Comparison of ENCODE assay signal across 33 cellular contexts in the genomic region with DNA sequence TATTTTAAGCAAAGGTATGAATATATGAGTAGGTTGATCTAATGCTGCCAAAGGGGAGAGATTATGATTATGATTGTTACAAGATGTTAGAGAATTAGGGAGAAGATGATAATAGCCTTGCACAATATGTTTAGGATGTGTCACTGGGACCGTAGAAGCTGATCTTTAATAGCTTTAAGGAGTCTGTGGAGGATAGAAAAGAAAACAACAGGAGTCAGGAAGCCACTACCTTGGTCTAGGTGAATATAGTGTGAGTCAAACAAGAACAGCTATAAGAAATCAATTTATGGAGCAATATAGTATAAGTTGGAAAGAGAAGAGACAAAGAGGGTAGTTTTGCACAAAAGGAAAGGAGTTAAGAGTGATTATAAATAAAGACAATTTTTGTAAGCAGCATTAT.
"Had no signal": no experiment of that assay in that cellular context is flagged by ENCODE, and none has a peak within 500 bp of the region (broad histone marks: within the 10 kb centered on the region; RNA-seq: fewer than 3 reads in every experiment).

No MANE protein-coding gene starts in this region.

- H3K36me3 ChIP-seq: SJCRH30, WERI-Rb-1 had no signal

- H3K9me3 ChIP-seq: SJCRH30 had no signal

- H3K9ac ChIP-seq: KMS-11 had no signal

- DNase-seq: activated CD4-positive, alpha-beta T cell treated with anti-CD3 and anti-CD28 coated beads, Interleukin-2, amount 10 ng/mL, durations not matched to agents 24 days and 14 days; activated CD4-positive, alpha-beta T cell treated with anti-CD3 and anti-CD28 coated beads, Interleukin-2, amount 50 U/mL, for 4 hours; activated CD8-positive, alpha-beta T cell treated with anti-CD3 and anti-CD28 coated beads for 36 hours; activated effector memory CD4-positive, alpha-beta T cell treated with anti-CD3 and anti-CD28 coated beads, Interleukin-2, amount 50 U/mL, for 16 hours; activated naive CD4-positive, alpha-beta T cell; activated naive CD4-positive, alpha-beta T cell treated with anti-CD3 and anti-CD28 coated beads, Interleukin-2, amount 50 U/mL, for 16 hours; activated naive CD8-positive, alpha-beta T cell treated with anti-CD3 and anti-CD28 coated beads for 36 hours; activated T-cell treated with anti-CD3 and anti-CD28 coated beads, Interleukin-2, amount 50 U/mL, for 1 hour; activated T-cell treated with anti-CD3 and anti-CD28 coated beads, Interleukin-2, amount 50 U/mL, for 72 hours; amniotic stem cell; aorta; caudate nucleus; cerebellar nuclear complex; NCI-H1092 treated with DMSO at 0.1 percent for 48 hours; NCI-H1417; NCI-H146; NCI-H187; NCI-H2029 treated with DMSO at 0.1 percent for 48 hours; NCI-H2107; NCI-H2171; NCI-H510A; NCI-H526 treated with DMSO at 0.1 percent for 48 hours; NK-92 treated with Interleukin-12 subunit alpha and Interleukin-12 subunit beta, amount 100 ng/mL, for 24 hours; PC-9; SHP77; SJCRH30; T1000; WERI-Rb-1 had no signal

- FAIRE-seq: RCC 7860 had no signal

- H3K4me2 ChIP-seq: KMS-11, PC-9 had no signal

- ATAC-seq: activated CD8-positive, alpha-beta T cell treated with anti-CD3 and anti-CD28 coated beads for 36 hours; activated T-cell treated with anti-CD3 and anti-CD28 coated beads, Interleukin-2, amount 50 U/mL, for 72 hours; activated T-helper 17 cell treated with anti-CD3 and anti-CD28 coated beads, Interleukin-2, amount 50 U/mL, for 72 hours had no signal

- H3K27ac ChIP-seq: KMS-11, PC-9, RWPE1, SJCRH30, SK-N-MC, WERI-Rb-1 had no signal

- H2AFZ ChIP-seq: PC-9 had no signal

- H3K4me1 ChIP-seq: SJCRH30 had no signal

- H3K4me3 ChIP-seq: PC-9, SJCRH30, SK-N-MC had no signal

- H3K27me3 ChIP-seq: SJCRH30 had no signal
